ENCODE assay signal across 9 cellular contexts in genomic region chr1:26900815-26901511, GRCh38. TPM values are rescaled to one million over a fixed set of nuclear protein-coding genes. Genes with fewer than 3 reads are reported as not detected.
DNase-seq lines count a peak whose midpoint lies in the region; ATAC-seq and TF ChIP-seq lines count a peak whose summit lies in the region.
"Had no signal": no experiment of that assay in that cellular context is flagged by ENCODE, and none has a peak within 500 bp of the region (broad histone marks: within the 10 kb centered on the region; RNA-seq: fewer than 3 reads in every experiment).

No MANE protein-coding gene starts in this region.

- peak overlapping the region; percentile 82 for H3K4me3 ChIP-seq in BJ (ENCODE audit: low read depth, low read length)

- CTCF ChIA-PET in BJ (lab: Yijun Ruan, JAX): interaction anchor here (0.7 to 1.8 kb wide), 5 partner anchors 11 to 100 kb away, joined by 3 to 7 read pairs (median 3); partner anchors contain the start of gene GPN2

- no peaks in the 10 kb centered on the region for H3K9me3 ChIP-seq in KOPT-K1 (ENCODE audit: insufficient read depth, low read length, poor library complexity, severe bottlenecking)

- peak overlapping the region; percentile 95 to 96 for H3K27ac Mint-ChIP-seq in natural killer cell

- H3K27me3 ChIP-seq in BJ (ENCODE audit: control insufficient read depth, insufficient read depth, low read length): no peaks in the 10 kb centered on the region

- ATAC-seq in natural killer cell: no peak
- no peak for ATAC-seq in omental fat pad (ENCODE audit: low FRiP score)
- ATAC-seq in HG02642 (IDR thresholded peaks at IDR 0.05; ENCODE audit: poor library complexity, unreplicated experiment): no peak
- ATAC-seq in GM21526 (IDR thresholded peaks at IDR 0.05; ENCODE audit: low FRiP score, unreplicated experiment): no peak

- H3K27ac ChIP-seq in KOPT-K1 (ENCODE audit: low read depth, low read length, poor library complexity, severe bottlenecking) (peak overlapping the region; percentile 70), cingulate gyrus (ENCODE audit: low read depth, low read length) (peak overlapping the region; percentile 89)

- H3K9me3 Mint-ChIP-seq in natural killer cell: no peaks in the 10 kb centered on the region

- TF ChIP-seq CTCF in BJ (IDR thresholded peaks at IDR 0.05; ENCODE audit: insufficient read depth, low read depth, low read length): no peak
- no peak for TF ChIP-seq CTCF in natural killer cell (IDR thresholded peaks at IDR 0.05)
- TF ChIP-seq CTCF in omental fat pad (IDR thresholded peaks at IDR 0.05): no peak

- peaks cover 24 to 28% of the 10 kb centered on the region in 2 donors for H3K4me1 Mint-ChIP-seq in natural killer cell

- H3K36me3 ChIP-seq in BJ (ENCODE audit: control insufficient read depth, insufficient read depth, low read length) (peaks cover 3% of the 10 kb centered on the region), KOPT-K1 (ENCODE audit: insufficient read depth, low read length) (peaks cover 19% of the 10 kb centered on the region; the same call in 1 of the 2 replicates)

- peak overlapping the region; percentile 97 for H3K4me3 Mint-ChIP-seq in natural killer cell

- no peaks in the 10 kb centered on the region for H3K36me3 Mint-ChIP-seq in natural killer cell

- intact Hi-C loops in natural killer cell (cut with micrococcal nuclease): loop anchor here (1.0 kb wide), 2 partner anchors 20 to 36 kb away; partner anchors contain the start of gene NUDC

- POLR2A ChIA-PET in BJ (lab: Charles Lee): interaction anchor here (1.0 to 2.3 kb wide), 2 partner anchors 11 to 21 kb away, joined by 3 to 16 read pairs; partner anchors contain the start of genes GPN2 and NUDC

- no peaks in the 10 kb centered on the region for H3K27me3 Mint-ChIP-seq in natural killer cell (ENCODE audit: low read depth in 2 of 2)

- DNase-seq in BJ (ENCODE audit: low read depth): no peak
- no peak for DNase-seq in natural killer cell
- DNase-seq in omental fat pad (ENCODE audit: low spot score): no peak
- no peak for DNase-seq in NCI-H1417 treated with DMSO at 0.1 percent for 48 hours (lab: John Stamatoyannopoulos, UW)

RNA-seq across cellular contexts. Expression of gene GPATCH3, which starts 0.7 kb away (rescaled TPM):
- polyA plus RNA-seq in BJ (2011; rRNA removed): 5.7 and 12.2 TPM in 2 replicates
- 5.9 and 6.8 TPM in 2 replicates for polyA minus RNA-seq in BJ (2011; rRNA and poly(A)+ RNA removed)
- total RNA-seq in natural killer cell: 10 to 100 TPM; 25.5 to 41.3 (median 34.6) TPM
- 10 to 100 TPM in 2 of 4 donors, 1 to 10 TPM in 2; 5.4 to 13.6 (median 10.6) TPM for total RNA-seq in omental fat pad

RNA-seq across cellular contexts. Expression of gene GPN2, which starts 10.9 kb away (rescaled TPM):
- polyA plus RNA-seq in BJ (2011; rRNA removed): 35.3 and 44.9 TPM in 2 replicates
- 24.8 and 40.2 TPM in 2 replicates for polyA minus RNA-seq in BJ (2011; rRNA and poly(A)+ RNA removed)
- total RNA-seq in natural killer cell (10 to 100 TPM; 32.4 to 42.6 (median 37.9) TPM), omental fat pad (10 to 100 TPM in 3 of 4 donors, 1 to 10 TPM in 1; 9.4 to 18.0 (median 11.0) TPM)

RNA-seq across cellular contexts. Expression of gene NR0B2, which starts 12.8 kb away (rescaled TPM):
- not detected in 2 replicates for polyA plus RNA-seq in BJ (2011; rRNA removed)
- polyA minus RNA-seq in BJ (2011; rRNA and poly(A)+ RNA removed): not detected in 2 replicates
- total RNA-seq in natural killer cell (not detected), omental fat pad (not detected)
- total RNA-seq: activated CD8-positive, alpha-beta memory T cell treated with anti-CD3 and anti-CD28 coated beads for 36 hours had no signal

RNA-seq across cellular contexts. Expression of gene NUDC, which starts 20.6 kb away (rescaled TPM):
- 40.7 and 43.7 TPM in 2 replicates for polyA plus RNA-seq in BJ (2011; rRNA removed)
- polyA minus RNA-seq in BJ (2011; rRNA and poly(A)+ RNA removed): 16.2 and 19.3 TPM in 2 replicates
- 10 to 100 TPM; 43.6 to 46.6 (median 43.7) TPM for total RNA-seq in natural killer cell
- total RNA-seq in omental fat pad: 10 to 100 TPM; 35.5 to 53.7 (median 44.5) TPM

RNA-seq across cellular contexts. Expression of gene SFN, which starts 38.0 kb away (rescaled TPM):
- 0.20 TPM in 1 of 2 replicates, not detected in the other for polyA plus RNA-seq in BJ (2011; rRNA removed)
- polyA minus RNA-seq in BJ (2011; rRNA and poly(A)+ RNA removed): not detected in 2 replicates
- 1 to 10 TPM in 1 of 3 donors, under 1 TPM in 1, not detected in 1; 0.66 to 1.3 TPM for total RNA-seq in natural killer cell
- 1 to 10 TPM in 2 of 4 donors, under 1 TPM in 1, not detected in 1; 0.38 to 4.9 (median 1.9) TPM for total RNA-seq in omental fat pad
